8 cellular contexts compared by ENCODE assay signal in the genomic region with DNA sequence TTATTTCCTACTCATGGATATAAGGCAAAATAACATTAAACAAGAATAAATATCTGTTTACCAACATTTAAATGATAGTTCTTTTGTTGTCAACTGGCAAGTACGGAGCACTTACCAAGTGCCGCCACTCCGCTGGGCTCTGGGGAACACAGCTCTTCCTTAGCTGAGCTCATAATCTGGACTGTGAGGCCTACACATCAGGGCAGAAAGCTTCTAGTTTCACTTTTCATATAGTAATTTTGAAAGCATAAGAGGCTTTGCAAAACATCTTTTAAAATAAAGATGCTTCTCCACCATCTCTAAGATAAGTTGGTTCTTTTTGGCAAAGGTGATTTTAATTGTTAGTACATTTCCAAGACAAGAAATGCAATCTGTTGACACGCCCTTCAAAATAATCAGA.
DNase-seq lines count a peak whose midpoint lies in the region; ATAC-seq and TF ChIP-seq lines count a peak whose summit lies in the region.

No MANE protein-coding gene starts in this region.

- intact Hi-C loops in Calu3 (cut with micrococcal nuclease; ENCODE audit: unreplicated experiment) (no loop called here), heart left ventricle (cut with DNase I) (loop anchor here in 5 of 10 donors (2.0 to 5.0 kb wide), 4 partner anchors 34 to 216 kb away; no protein-coding TSS in a partner anchor)
- intact Hi-C loops in activated T-helper 2 cell treated with anti-CD3 and anti-CD28 coated beads, Interferon-gamma antibody, Interleukin-2, Interleukin-4, amounts not matched to agents 10 μg/mL and 5 μg/mL and 100 μg/mL, durations not matched to agents 14 hours and 24 hours and 36 hours (cut with micrococcal nuclease), result loop anchor here (1.0 to 5.0 kb wide), 8 partner anchors 27 to 1976 kb away; a partner anchor contains a TSS

- peaks cover 4 to 45% (median 17%) of the 10 kb centered on the region in 12 donors for H3K4me1 ChIP-seq in heart left ventricle

- H3K27me3 ChIP-seq in heart left ventricle, result no peaks in the 10 kb centered on the region

- CTCF ChIA-PET in Calu3 (lab: Charles Lee), result interaction anchor here (0.6 to 0.9 kb wide), 6 partner anchors 9 to 864 kb away, joined by 3 to 6 read pairs (median 4); no protein-coding TSS in a partner anchor

- WGBS in heart left ventricle, 4 donors, result 31 to 41% (median 37%) methylated on average over 4 of the region's 4 CpGs

- H3K36me3 Mint-ChIP-seq in Calu3 (ENCODE audit: insufficient read depth, unreplicated experiment), result no peaks in the 10 kb centered on the region
- peaks cover 2% of the 10 kb centered on the region for H3K36me3 Mint-ChIP-seq in activated T-helper 2 cell treated with anti-CD3 and anti-CD28 coated beads, Interferon-gamma antibody, Interleukin-2, Interleukin-4, amounts not matched to agents 10 μg/mL and 5 μg/mL and 100 μg/mL, durations not matched to agents 14 hours and 24 hours and 36 hours (ENCODE audit: low read depth)

- no TSS peak for BruUV-seq in Calu3 (replicated peaks; lab: Mats Ljungman, UMichigan)

- peaks cover 34% of the 10 kb centered on the region for H3K4me1 Mint-ChIP-seq in Calu3 (ENCODE audit: low read depth, unreplicated experiment)
- H3K4me1 Mint-ChIP-seq in activated T-helper 2 cell treated with anti-CD3 and anti-CD28 coated beads, Interferon-gamma antibody, Interleukin-2, Interleukin-4, amounts not matched to agents 10 μg/mL and 5 μg/mL and 100 μg/mL, durations not matched to agents 14 hours and 24 hours and 36 hours (ENCODE audit: low read depth), result peaks cover 42% of the 10 kb centered on the region

- H3K27ac Mint-ChIP-seq in Calu3 (ENCODE audit: unreplicated experiment), result no peak overlapping the region
- H3K27ac Mint-ChIP-seq in activated T-helper 2 cell treated with anti-CD3 and anti-CD28 coated beads, Interferon-gamma antibody, Interleukin-2, Interleukin-4, amounts not matched to agents 10 μg/mL and 5 μg/mL and 100 μg/mL, durations not matched to agents 14 hours and 24 hours and 36 hours, result peak overlapping the region; percentile 97

- peak overlapping the region in 10 of 12 donors; percentile 6 to 45 (median 26) for H3K4me3 ChIP-seq in heart left ventricle

- no peaks in the 10 kb centered on the region for H3K27me3 Mint-ChIP-seq in Calu3 (ENCODE audit: unreplicated experiment)
- no peaks in the 10 kb centered on the region for H3K27me3 Mint-ChIP-seq in activated T-helper 2 cell treated with anti-CD3 and anti-CD28 coated beads, Interferon-gamma antibody, Interleukin-2, Interleukin-4, amounts not matched to agents 10 μg/mL and 5 μg/mL and 100 μg/mL, durations not matched to agents 14 hours and 24 hours and 36 hours (ENCODE audit: low read depth)

- DNase-seq in Calu3 (no peak), KG1 (lab: John Stamatoyannopoulos, UW) (peak; percentile 34), heart left ventricle (peak; percentile 48 to 71 (median 61)), 8988T (no peak), NCI-H2196 (lab: John Stamatoyannopoulos, UW; ENCODE audit: unreplicated experiment) (no peak)
- peak; percentile 40 for DNase-seq in activated T-helper 2 cell treated with anti-CD3 and anti-CD28 coated beads, Interferon-gamma antibody, Interleukin-2, Interleukin-4, amounts not matched to agents 10 μg/mL and 5 μg/mL and 100 μg/mL, durations not matched to agents 14 hours and 24 hours and 36 hours (ENCODE audit: low spot score)
- peak; percentile 59 for DNase-seq in stimulated activated CD4-positive, alpha-beta T cell treated with anti-CD3 and anti-CD28 coated beads, Interleukin-15, amount 100 ng/mL, for 24 hours

- H3K4me3 Mint-ChIP-seq in Calu3 (ENCODE audit: low read depth, unreplicated experiment), result peak overlapping the region; percentile 28
- H3K4me3 Mint-ChIP-seq in activated T-helper 2 cell treated with anti-CD3 and anti-CD28 coated beads, Interferon-gamma antibody, Interleukin-2, Interleukin-4, amounts not matched to agents 10 μg/mL and 5 μg/mL and 100 μg/mL, durations not matched to agents 14 hours and 24 hours and 36 hours (ENCODE audit: low read depth), result peak overlapping the region; percentile 77

- TF ChIP-seq CTCF in Calu3 (IDR thresholded peaks at IDR 0.05; ENCODE audit: unreplicated experiment) (no peak), heart left ventricle (IDR thresholded peaks at IDR 0.05) (no peak)

- TF ChIP-seq POLR2A in heart left ventricle (IDR thresholded peaks at IDR 0.05), result no peak

- H3K9me3 Mint-ChIP-seq in Calu3 (ENCODE audit: low read depth, unreplicated experiment), result no peaks in the 10 kb centered on the region
- H3K9me3 Mint-ChIP-seq in activated T-helper 2 cell treated with anti-CD3 and anti-CD28 coated beads, Interferon-gamma antibody, Interleukin-2, Interleukin-4, amounts not matched to agents 10 μg/mL and 5 μg/mL and 100 μg/mL, durations not matched to agents 14 hours and 24 hours and 36 hours, result no peaks in the 10 kb centered on the region

- H3K27ac ChIP-seq in heart left ventricle, result peak overlapping the region; percentile 22 to 93 (median 78)

- H3K36me3 ChIP-seq in heart left ventricle, result no peaks in the 10 kb centered on the region

- H3K9me3 ChIP-seq in heart left ventricle, result no peaks in the 10 kb centered on the region

- ATAC-seq in GM21367 (IDR thresholded peaks at IDR 0.05; ENCODE audit: unreplicated experiment), result peak; percentile 51
- ATAC-seq in heart left ventricle, result peak; percentile 51 to 92 (median 84)

Comparison
In these comparisons a context has a peak if more than half of its experiments do, and no peak if none do; other contexts are left out.
1. DNase-seq: peak in KG1 (single experiment), activated T-helper 2 cell treated with anti-CD3 and anti-CD28 coated beads, Interferon-gamma antibody, Interleukin-2, Interleukin-4, amounts not matched to agents 10 μg/mL and 5 μg/mL and 100 μg/mL, durations not matched to agents 14 hours and 24 hours and 36 hours (single experiment), heart left ventricle (5 of 5) and stimulated activated CD4-positive, alpha-beta T cell treated with anti-CD3 and anti-CD28 coated beads, Interleukin-15, amount 100 ng/mL, for 24 hours (single experiment); none in Calu3 (single experiment), 8988T (single experiment) and NCI-H2196 (single experiment).